ENCODE assay signal across 25 cellular contexts in genomic region chr2:218031261-218031660, GRCh38. TPM values are rescaled to one million over a fixed set of nuclear protein-coding genes. Genes with fewer than 3 reads are reported as not detected.
DNase-seq lines count a peak whose midpoint lies in the region; ATAC-seq and TF ChIP-seq lines count a peak whose summit lies in the region.
"Had no signal": no experiment of that assay in that cellular context is flagged by ENCODE, and none has a peak within 500 bp of the region (broad histone marks: within the 10 kb centered on the region; RNA-seq: fewer than 3 reads in every experiment).

No MANE protein-coding gene starts in this region.

- no peak overlapping the region for H3K4me3 ChIP-seq in esophagus (ENCODE audit: low read depth in 1 of 2, low read length in 2 of 2)
- H3K4me3 ChIP-seq: SJSA1 had no signal

- H3K27me3 ChIP-seq in esophagus (ENCODE audit: control insufficient read depth in 1 of 2, insufficient read depth in 2 of 2, low read length in 2 of 2), result no peaks in the 10 kb centered on the region
- H3K27me3 ChIP-seq: SJSA1 had no signal

- ATAC-seq in HG02840 (IDR thresholded peaks at IDR 0.05; ENCODE audit: low FRiP score, unreplicated experiment), result no peak
- ATAC-seq: Panc1 had no signal

- H3K4me1 Mint-ChIP-seq in osteocyte (ENCODE audit: unreplicated experiment), result peaks cover 7% of the 10 kb centered on the region

- POLR2A ChIA-PET in RWPE1 (lab: Yijun Ruan, JAX; ENCODE audit: low non-redundant PET), result no interaction called here

- DNase-seq in activated CD8-positive, alpha-beta memory T cell treated with anti-CD3 and anti-CD28 coated beads, Interleukin-2, amount 50 U/mL, for 48 hours, result peak; percentile 20
- DNase-seq in activated CD8-positive, alpha-beta memory T cell treated with anti-CD3 and anti-CD28 coated beads for 24 hours, result no peak
- DNase-seq in RWPE1 (ENCODE audit: low spot score) (no peak), kidney glomerular epithelial cell (lab: John Stamatoyannopoulos, UW) (no peak), osteocyte (ENCODE audit: extremely low spot score, unreplicated experiment) (no peak)
- DNase-seq: CD4-positive, CD25-positive, alpha-beta regulatory T cell; DMS79; H7; HFFc6; NCI-H1694; NCI-H2081; NCI-H2171; NCI-H345; NCI-H524; NCI-H774; NK-92 treated with Interleukin-12 subunit alpha and Interleukin-12 subunit beta, amount 100 ng/mL, for 24 hours had no signal

- H3K27ac ChIP-seq in RWPE1, result peak overlapping the region; percentile 96
- peak overlapping the region; percentile 14 to 62 for H3K27ac ChIP-seq in esophagus (ENCODE audit: low read depth in 2 of 2, low read length in 1 of 2)
- H3K27ac ChIP-seq: SJSA1 had no signal

- 70% methylated on average over 1 of the region's 1 CpG for WGBS in esophagus, 2 donors

- TF ChIP-seq CTCF in RWPE1 (conservative IDR thresholded peaks at IDR 0.05; ENCODE audit: low read depth) (no peak), osteocyte (IDR thresholded peaks at IDR 0.05) (no peak)

- H3K27me3 Mint-ChIP-seq in osteocyte (ENCODE audit: unreplicated experiment), result peaks cover 2% of the 10 kb centered on the region
- H3K27me3 Mint-ChIP-seq: CD4-positive, CD25-positive, alpha-beta regulatory T cell; IgD-negative memory B cell had no signal

- no peak overlapping the region for H3K27ac Mint-ChIP-seq in osteocyte (ENCODE audit: unreplicated experiment)
- H3K27ac Mint-ChIP-seq: B cell; CD4-positive, CD25-positive, alpha-beta regulatory T cell; HFFc6; IgD-negative memory B cell had no signal

- peaks cover 5 to 55% of the 10 kb centered on the region in 2 donors for H3K4me1 ChIP-seq in esophagus (ENCODE audit: control insufficient read depth in 2 of 2, insufficient read depth in 2 of 2, low read length in 1 of 2)

- H3K4me3 Mint-ChIP-seq in osteocyte (ENCODE audit: unreplicated experiment), result no peak overlapping the region
- H3K4me3 Mint-ChIP-seq: B cell; CD4-positive, CD25-positive, alpha-beta regulatory T cell; HFFc6; IgD-negative memory B cell had no signal

- no peaks in the 10 kb centered on the region for H3K9me3 ChIP-seq in esophagus (ENCODE audit: control insufficient read depth in 2 of 2, insufficient read depth in 1 of 2, low read depth in 1 of 2, low read length in 1 of 2)
- H3K9me3 ChIP-seq: SJSA1 had no signal

- no peaks in the 10 kb centered on the region for H3K9me3 Mint-ChIP-seq in osteocyte (ENCODE audit: unreplicated experiment)
- H3K9me3 Mint-ChIP-seq: CD4-positive, CD25-positive, alpha-beta regulatory T cell; HFFc6; IgD-negative memory B cell had no signal

- CTCF ChIA-PET in RWPE1 (lab: Yijun Ruan, JAX), result interaction anchor here (0.6 to 4.5 kb wide), 2 partner anchors 242 to 549 kb away, joined by 3 to 27 read pairs; no protein-coding TSS in a partner anchor

- H3K36me3 ChIP-seq in esophagus (ENCODE audit: control insufficient read depth in 2 of 2, insufficient read depth in 2 of 2, low read length in 1 of 2), result no peaks in the 10 kb centered on the region
- H3K36me3 ChIP-seq: SJSA1 had no signal

- no peaks in the 10 kb centered on the region for H3K36me3 Mint-ChIP-seq in osteocyte (ENCODE audit: unreplicated experiment)
- H3K36me3 Mint-ChIP-seq: CD4-positive, CD25-positive, alpha-beta regulatory T cell; IgD-negative memory B cell had no signal

RNA-seq across cellular contexts. Expression of gene TNS1, which starts 28.5 kb away (rescaled TPM):
- 10 to 100 TPM; 28.3 to 39.0 TPM for polyA plus RNA-seq in esophagus
- 80.8 and 82.5 TPM in 2 replicates for total RNA-seq in osteocyte
- polyA plus RNA-seq: CD4-positive, CD25-positive, alpha-beta regulatory T cell; IgD-negative memory B cell had no signal

RNA-seq across cellular contexts. Expression of gene RUFY4, which starts 37.8 kb away (rescaled TPM):
- polyA plus RNA-seq in esophagus, result under 1 TPM; 0.28 to 0.52 TPM
- total RNA-seq in osteocyte, result not detected in 2 replicates
- total RNA-seq: A172, B cell, H7, HFFc6, HT1080, MCF 10A, SJSA1 had no signal
